20 cellular contexts compared by ENCODE assay signal in the genomic region with DNA sequence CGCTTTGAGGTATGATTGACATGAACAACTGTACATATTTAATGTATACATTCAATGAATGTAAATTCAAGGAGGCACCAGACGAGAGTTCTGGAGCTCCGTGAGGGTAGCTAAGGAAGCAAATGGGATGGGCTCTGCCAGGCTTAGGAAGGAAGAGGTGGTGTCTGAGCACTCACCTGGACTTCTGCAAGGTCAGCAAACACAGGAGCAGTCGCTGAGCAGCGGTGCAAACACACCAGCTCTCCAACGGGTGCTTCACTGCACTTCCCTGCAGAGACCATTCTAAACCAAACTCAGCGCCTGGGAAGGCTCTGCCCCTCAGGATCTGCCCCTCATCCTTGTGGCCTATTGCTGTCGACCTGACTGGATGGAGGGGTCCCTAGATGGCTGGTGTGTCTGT.
"Had no signal": no experiment of that assay in that cellular context is flagged by ENCODE, and none has a peak within 500 bp of the region (broad histone marks: within the 10 kb centered on the region; RNA-seq: fewer than 3 reads in every experiment).

No MANE protein-coding gene starts in this region.

- H3K36me3 Mint-ChIP-seq: activated naive CD8-positive, alpha-beta T cell treated with anti-CD3 and anti-CD28 coated beads, Interleukin-2, amount 10 ng/mL, durations not matched to agents 7 days and 5 days; natural killer cell had no signal

- H3K27ac ChIP-seq: cardiac muscle cell, esophagus squamous epithelium, tibial nerve, uterus had no signal

- H3K36me3 ChIP-seq: cardiac muscle cell, esophagus squamous epithelium, tibial nerve, uterus had no signal

- H3K4me1 ChIP-seq: esophagus squamous epithelium, tibial nerve, uterus had no signal

- H3K9me3 ChIP-seq: esophagus squamous epithelium, uterus had no signal

- H3K27ac Mint-ChIP-seq: activated CD8-positive, alpha-beta T cell treated with anti-CD3 and anti-CD28 coated beads for 36 hours; activated naive CD8-positive, alpha-beta T cell treated with anti-CD3 and anti-CD28 coated beads, Interleukin-2, amount 10 ng/mL, durations not matched to agents 7 days and 5 days; activated T-helper 17 cell treated with anti-CD3 and anti-CD28 coated beads, Interleukin-2, amount 50 U/mL, for 72 hours; natural killer cell had no signal

- H3K27me3 ChIP-seq: cardiac muscle cell, tibial nerve had no signal

- H3K4me1 Mint-ChIP-seq: activated T-helper 17 cell treated with anti-CD3 and anti-CD28 coated beads, Interleukin-2, amount 50 U/mL, for 72 hours had no signal

- DNase-seq: activated CD4-positive, alpha-beta T cell treated with anti-CD3 and anti-CD28 coated beads for 4 hours; activated CD8-positive, alpha-beta T cell treated with anti-CD3 and anti-CD28 coated beads for 36 hours; activated naive CD4-positive, alpha-beta T cell; activated naive CD8-positive, alpha-beta T cell treated with anti-CD3 and anti-CD28 coated beads, Interleukin-2, amount 10 ng/mL, durations not matched to agents 7 days and 5 days; activated T-cell treated with anti-CD3 and anti-CD28 coated beads, Interleukin-2, amount 50 U/mL, for 1 hour; amygdala; dermis blood vessel endothelial cell; effector memory CD4-positive, alpha-beta T cell; esophagus squamous epithelium; left cardiac atrium; natural killer cell; occipital lobe; stimulated activated CD4-positive, alpha-beta T cell treated with anti-CD3 and anti-CD28 coated beads, Interleukin-12 subunit alpha, Interleukin-12 subunit beta, amount 100 ng/mL, for 4 hours; stimulated activated CD4-positive, alpha-beta T cell treated with anti-CD3 and anti-CD28 coated beads, Interleukin-1b, Interleukin-23, amount 100 ng/mL, for 48 hours; stimulated activated naive CD4-positive, alpha-beta T cell treated with Interleukin-2 at 50 U/mL for 16 hours; T-helper 2 cell; uterus had no signal

- ATAC-seq: activated CD8-positive, alpha-beta T cell treated with anti-CD3 and anti-CD28 coated beads for 36 hours; activated T-helper 17 cell treated with anti-CD3 and anti-CD28 coated beads, Interleukin-2, amount 50 U/mL, for 72 hours; left cardiac atrium; natural killer cell had no signal

- H3K4me3 Mint-ChIP-seq: activated CD8-positive, alpha-beta T cell treated with anti-CD3 and anti-CD28 coated beads for 36 hours; activated naive CD8-positive, alpha-beta T cell treated with anti-CD3 and anti-CD28 coated beads, Interleukin-2, amount 10 ng/mL, durations not matched to agents 7 days and 5 days; activated T-helper 17 cell treated with anti-CD3 and anti-CD28 coated beads, Interleukin-2, amount 50 U/mL, for 72 hours; natural killer cell had no signal

- H3K4me3 ChIP-seq: cardiac muscle cell, esophagus squamous epithelium, tibial nerve, uterus had no signal

- H3K9me3 Mint-ChIP-seq: activated T-helper 17 cell treated with anti-CD3 and anti-CD28 coated beads, Interleukin-2, amount 50 U/mL, for 72 hours; natural killer cell had no signal

- H3K27me3 Mint-ChIP-seq: activated naive CD8-positive, alpha-beta T cell treated with anti-CD3 and anti-CD28 coated beads, Interleukin-2, amount 10 ng/mL, durations not matched to agents 7 days and 5 days had no signal
